Comparison of ENCODE assay signal across 13 cellular contexts in genomic region chr9:22203371-22204138, GRCh38.
DNase-seq lines count a peak whose midpoint lies in the region; ATAC-seq and FAIRE-seq lines count a peak whose summit lies in the region.
"Had no signal": no experiment of that assay in that cellular context is flagged by ENCODE, and none has a peak within 500 bp of the region (broad histone marks: within the 10 kb centered on the region; RNA-seq: fewer than 3 reads in every experiment).

No MANE protein-coding gene starts in this region.

- H3K4me3 Mint-ChIP-seq in stimulated activated naive B cell treated with anti-CD40 and anti-IgM and Interleukin-4, amounts not matched to agents 10 μg/mL and 1 μg/mL and 100 μg/mL, for 72 hours, result peak overlapping the region; percentile 33 to 72
- H3K4me3 Mint-ChIP-seq: dendritic cell treated with granulocyte-macrophage colony-stimulating factor and Interleukin-4, amounts not matched to agents 40 ng/mL and 50 ng/mL, for 4 days; nephron had no signal

- no CpG with 5 or more reads among the region's 8 CpGs for WGBS in neuronal stem cell (ENCODE audit: extremely low coverage in 2 of 2, insufficient read length in 2 of 2, insufficient replicate concordance in 1 of 2), 2 donors

- H3K14ac ChIP-seq in neuronal stem cell (ENCODE audit: low read length), result no peak overlapping the region

- H2BK5ac ChIP-seq in neuronal stem cell (ENCODE audit: low read length), result no peak overlapping the region

- H2AFZ ChIP-seq in neuronal stem cell (ENCODE audit: low read length), result no peak overlapping the region

- no peaks in the 10 kb centered on the region for H3K27me3 ChIP-seq in neuronal stem cell (ENCODE audit: control insufficient read depth in 3 of 3, insufficient read depth in 3 of 3, low read depth in 1 of 3, low read length in 3 of 3)
- H3K27me3 ChIP-seq: thyroid gland had no signal

- DNase-seq in HT1080 (ENCODE audit: low read depth) (peak; percentile 9), SW480 (ENCODE audit: low spot score) (peak; percentile 43), foreskin melanocyte (peak; percentile 31), neuronal stem cell (ENCODE audit: low spot score) (no peak), HTR-8/SVneo (ENCODE audit: insufficient read length, low spot score) (no peak)
- DNase-seq in stimulated activated naive B cell treated with anti-CD40 and anti-IgM and Interleukin-4, amounts not matched to agents 10 μg/mL and 1 μg/mL and 100 μg/mL, for 72 hours, result no peak
- no peak for DNase-seq in activated CD4-positive, alpha-beta T cell treated with anti-CD3 and anti-CD28 coated beads for 4 hours
- DNase-seq: NCI-H2227 treated with DMSO at 0.1 percent for 48 hours, T1000, thyroid gland had no signal

- no peak overlapping the region for H3K4me2 ChIP-seq in neuronal stem cell (ENCODE audit: insufficient read depth, low read length, poor library complexity, severe bottlenecking)

- no peak overlapping the region for H2BK120ac ChIP-seq in neuronal stem cell (ENCODE audit: low read depth, low read length)

- peak overlapping the region; percentile 27 for H3K27ac Mint-ChIP-seq in stimulated activated naive B cell treated with anti-CD40 and anti-IgM and Interleukin-4, amounts not matched to agents 10 μg/mL and 1 μg/mL and 100 μg/mL, for 72 hours
- H3K27ac Mint-ChIP-seq: dendritic cell treated with granulocyte-macrophage colony-stimulating factor and Interleukin-4, amounts not matched to agents 40 ng/mL and 50 ng/mL, for 4 days; nephron had no signal

- H2BK12ac ChIP-seq in neuronal stem cell (ENCODE audit: low read length), result no peak overlapping the region

- no peak overlapping the region for H2BK15ac ChIP-seq in neuronal stem cell (ENCODE audit: low read length)

- no peaks in the 10 kb centered on the region for H3K27me3 Mint-ChIP-seq in stimulated activated naive B cell treated with anti-CD40 and anti-IgM and Interleukin-4, amounts not matched to agents 10 μg/mL and 1 μg/mL and 100 μg/mL, for 72 hours

- H3K18ac ChIP-seq in neuronal stem cell (ENCODE audit: low read length), result no peak overlapping the region

- H3K4me1 ChIP-seq in neuronal stem cell (ENCODE audit: control insufficient read depth in 2 of 2, insufficient read depth in 1 of 2, low read depth in 1 of 2, low read length in 2 of 2), result peaks cover 0 to 3% of the 10 kb centered on the region in 2 donors
- H3K4me1 ChIP-seq: thyroid gland had no signal

- peak; percentile 33 to 38 for ATAC-seq in stimulated activated naive B cell treated with anti-CD40 and anti-IgM and Interleukin-4, amounts not matched to agents 10 μg/mL and 1 μg/mL and 100 μg/mL, for 72 hours (replicated peaks)
- ATAC-seq: Panc1 had no signal

- FAIRE-seq in HTR-8/SVneo (lab: Jason Lieb, UNC), result no peak

- no peak overlapping the region for H3K4ac ChIP-seq in neuronal stem cell (ENCODE audit: low read length)

- H3K4me3 ChIP-seq in neuronal stem cell (ENCODE audit: low read length in 2 of 2), result no peak overlapping the region
- H3K4me3 ChIP-seq: thyroid gland had no signal

- no peak overlapping the region for H4K8ac ChIP-seq in neuronal stem cell (ENCODE audit: low read depth, low read length)

- H3K9me3 ChIP-seq in neuronal stem cell (replicated peaks in 1 of 2; ENCODE audit: control insufficient read depth in 2 of 2, insufficient read depth in 1 of 2, low read depth in 1 of 2, low read length in 2 of 2), result no peaks in the 10 kb centered on the region
- H3K9me3 ChIP-seq: thyroid gland had no signal

- H3K36me3 Mint-ChIP-seq in stimulated activated naive B cell treated with anti-CD40 and anti-IgM and Interleukin-4, amounts not matched to agents 10 μg/mL and 1 μg/mL and 100 μg/mL, for 72 hours, result peaks cover 11 to 17% of the 10 kb centered on the region in 2 donors

- H3K79me1 ChIP-seq in neuronal stem cell (ENCODE audit: low read depth, low read length), result no peaks in the 10 kb centered on the region

- H3K9ac ChIP-seq in neuronal stem cell (ENCODE audit: low read depth, low read length, poor library complexity), result no peak overlapping the region

- no peak overlapping the region for H2AK5ac ChIP-seq in neuronal stem cell (ENCODE audit: low read depth, low read length)

- H3K27ac ChIP-seq in neuronal stem cell (replicated peaks; ENCODE audit: low read length), result no peak overlapping the region
- H3K27ac ChIP-seq: thyroid gland had no signal

- H3K23ac ChIP-seq in neuronal stem cell (ENCODE audit: low read depth, low read length, poor library complexity), result no peak overlapping the region

- peaks cover 26 to 55% of the 10 kb centered on the region in 2 donors for H3K4me1 Mint-ChIP-seq in stimulated activated naive B cell treated with anti-CD40 and anti-IgM and Interleukin-4, amounts not matched to agents 10 μg/mL and 1 μg/mL and 100 μg/mL, for 72 hours
- H3K4me1 Mint-ChIP-seq: nephron had no signal

- H4K91ac ChIP-seq in neuronal stem cell (ENCODE audit: low read depth, low read length, poor library complexity), result no peak overlapping the region

- no peaks in the 10 kb centered on the region for H3K36me3 ChIP-seq in neuronal stem cell (replicated peaks in 1 of 2; ENCODE audit: control insufficient read depth in 2 of 2, insufficient read depth in 2 of 2, low read length in 2 of 2)
- H3K36me3 ChIP-seq: thyroid gland had no signal

- H3K9me3 Mint-ChIP-seq in stimulated activated naive B cell treated with anti-CD40 and anti-IgM and Interleukin-4, amounts not matched to agents 10 μg/mL and 1 μg/mL and 100 μg/mL, for 72 hours, result peaks cover 11 to 13% of the 10 kb centered on the region in 2 donors
- H3K9me3 Mint-ChIP-seq: dendritic cell treated with granulocyte-macrophage colony-stimulating factor and Interleukin-4, amounts not matched to agents 40 ng/mL and 50 ng/mL, for 4 days; nephron had no signal

Comparison
In these comparisons a context has a peak if more than half of its experiments do, and no peak if none do; other contexts are left out.
1. DNase-seq: peak in HT1080 (single experiment), SW480 (single experiment) and foreskin melanocyte (single experiment); none in stimulated activated naive B cell treated with anti-CD40 and anti-IgM and Interleukin-4, amounts not matched to agents 10 μg/mL and 1 μg/mL and 100 μg/mL, for 72 hours (single experiment), neuronal stem cell (single experiment), HTR-8/SVneo (single experiment) and activated CD4-positive, alpha-beta T cell treated with anti-CD3 and anti-CD28 coated beads for 4 hours (0 of 2).